1 cellular context compared by ENCODE assay signal in the genomic region with DNA sequence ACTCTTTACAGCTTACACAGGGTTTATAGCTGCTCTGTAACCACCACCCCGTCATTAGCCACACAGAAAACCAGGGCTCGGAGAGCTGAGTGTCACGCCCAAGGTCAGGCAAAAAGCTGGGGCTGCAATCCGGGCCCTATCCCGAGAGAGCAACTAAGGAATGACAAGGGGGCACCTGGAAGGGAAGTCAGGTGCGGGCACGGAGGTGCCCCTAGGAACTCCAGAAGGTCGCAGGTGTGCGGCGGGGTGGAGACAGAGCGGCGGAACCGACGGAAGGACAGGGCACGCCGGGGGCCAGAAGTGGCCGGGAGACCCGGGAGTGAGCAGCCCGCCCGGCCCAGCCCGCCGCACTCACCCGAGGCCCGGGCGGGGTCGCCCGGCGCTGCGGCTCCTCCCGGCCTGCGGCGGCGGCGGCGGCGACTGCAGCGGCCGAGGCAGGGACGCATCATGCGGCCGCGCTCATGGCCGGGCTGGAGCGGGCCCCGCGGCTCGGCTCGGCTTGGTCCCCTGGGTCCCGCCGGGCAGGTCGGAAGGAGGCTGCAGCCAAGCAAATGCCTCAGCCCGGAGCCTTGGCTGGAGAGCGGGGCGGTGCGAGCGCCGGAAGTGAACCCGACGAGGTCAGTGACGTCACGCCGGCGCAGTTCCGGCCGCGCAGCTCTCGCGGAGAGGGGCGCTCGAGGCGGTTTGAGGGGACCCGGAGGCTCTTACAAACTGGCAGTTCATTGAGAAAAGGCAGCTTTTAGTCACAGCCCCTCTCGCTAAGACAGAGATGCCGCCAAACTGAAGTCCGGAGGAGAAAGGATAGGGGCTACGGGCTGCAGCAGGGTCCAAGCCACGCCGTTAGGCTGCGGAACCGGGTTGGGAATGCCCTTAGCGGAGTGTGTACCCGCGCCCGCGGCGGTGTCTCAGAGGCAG.
TF ChIP-seq lines count a peak whose summit lies in the region.

A gene with protein sequence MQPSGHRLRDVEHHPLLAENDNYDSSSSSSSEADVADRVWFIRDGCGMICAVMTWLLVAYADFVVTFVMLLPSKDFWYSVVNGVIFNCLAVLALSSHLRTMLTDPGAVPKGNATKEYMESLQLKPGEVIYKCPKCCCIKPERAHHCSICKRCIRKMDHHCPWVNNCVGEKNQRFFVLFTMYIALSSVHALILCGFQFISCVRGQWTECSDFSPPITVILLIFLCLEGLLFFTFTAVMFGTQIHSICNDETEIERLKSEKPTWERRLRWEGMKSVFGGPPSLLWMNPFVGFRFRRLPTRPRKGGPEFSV (minus strand): TSS at position 605 of the 915 bp plus-strand sequence. CDS start 20,917 bp downstream, outside the sequence.

TF ChIP-seq in K562, 482 proteins besides CTCF, POLR2A, EP300 and RAD21 (continued from another document and continues in another):
- TF ChIP-seq, protein P1, sequence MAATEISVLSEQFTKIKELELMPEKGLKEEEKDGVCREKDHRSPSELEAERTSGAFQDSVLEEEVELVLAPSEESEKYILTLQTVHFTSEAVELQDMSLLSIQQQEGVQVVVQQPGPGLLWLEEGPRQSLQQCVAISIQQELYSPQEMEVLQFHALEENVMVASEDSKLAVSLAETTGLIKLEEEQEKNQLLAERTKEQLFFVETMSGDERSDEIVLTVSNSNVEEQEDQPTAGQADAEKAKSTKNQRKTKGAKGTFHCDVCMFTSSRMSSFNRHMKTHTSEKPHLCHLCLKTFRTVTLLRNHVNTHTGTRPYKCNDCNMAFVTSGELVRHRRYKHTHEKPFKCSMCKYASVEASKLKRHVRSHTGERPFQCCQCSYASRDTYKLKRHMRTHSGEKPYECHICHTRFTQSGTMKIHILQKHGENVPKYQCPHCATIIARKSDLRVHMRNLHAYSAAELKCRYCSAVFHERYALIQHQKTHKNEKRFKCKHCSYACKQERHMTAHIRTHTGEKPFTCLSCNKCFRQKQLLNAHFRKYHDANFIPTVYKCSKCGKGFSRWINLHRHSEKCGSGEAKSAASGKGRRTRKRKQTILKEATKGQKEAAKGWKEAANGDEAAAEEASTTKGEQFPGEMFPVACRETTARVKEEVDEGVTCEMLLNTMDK (IDR thresholded peaks at IDR 0.05; ENCODE audit: borderline replicate concordance, insufficient read depth, low read depth, low read length, poor library complexity, severe bottlenecking) = no peak
- TF ChIP-seq ERF (CRISPR knock-in tag; IDR thresholded peaks at IDR 0.05) = no peak; the same call in 1 of the 2 replicates
- peak; percentile 73 for TF ChIP-seq L3MBTL2 (IDR thresholded peaks at IDR 0.05)
- TF ChIP-seq CAMTA2 (CRISPR knock-in tag; conservative IDR thresholded peaks at IDR 0.05) = no peak
- TF ChIP-seq ELF4 (CRISPR knock-in tag; IDR thresholded peaks at IDR 0.05) = peak; percentile 92
- TF ChIP-seq KLF16 (IDR thresholded peaks at IDR 0.05) = no peak
- no peak for TF ChIP-seq ZNF408 (CRISPR knock-in tag; IDR thresholded peaks at IDR 0.05; ENCODE audit: low read depth)
- no peak for TF ChIP-seq RFX7 (CRISPR knock-in tag; IDR thresholded peaks at IDR 0.05)
- TF ChIP-seq, protein P2, sequence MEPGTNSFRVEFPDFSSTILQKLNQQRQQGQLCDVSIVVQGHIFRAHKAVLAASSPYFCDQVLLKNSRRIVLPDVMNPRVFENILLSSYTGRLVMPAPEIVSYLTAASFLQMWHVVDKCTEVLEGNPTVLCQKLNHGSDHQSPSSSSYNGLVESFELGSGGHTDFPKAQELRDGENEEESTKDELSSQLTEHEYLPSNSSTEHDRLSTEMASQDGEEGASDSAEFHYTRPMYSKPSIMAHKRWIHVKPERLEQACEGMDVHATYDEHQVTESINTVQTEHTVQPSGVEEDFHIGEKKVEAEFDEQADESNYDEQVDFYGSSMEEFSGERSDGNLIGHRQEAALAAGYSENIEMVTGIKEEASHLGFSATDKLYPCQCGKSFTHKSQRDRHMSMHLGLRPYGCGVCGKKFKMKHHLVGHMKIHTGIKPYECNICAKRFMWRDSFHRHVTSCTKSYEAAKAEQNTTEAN (CRISPR knock-in tag; IDR thresholded peaks at IDR 0.05) = no peak
- TF ChIP-seq SIN3A (IDR thresholded peaks at IDR 0.05; ENCODE audit: borderline replicate concordance in 2 of 2, control insufficient read depth in 1 of 2, low read depth in 2 of 2, low read length in 2 of 2) = peak in 1 of 2 experiments; percentile 58; a peak in 1 of 4 replicates
- TF ChIP-seq HLTF (IDR thresholded peaks at IDR 0.05) = no peak
- TF ChIP-seq CBFA2T3 (IDR thresholded peaks at IDR 0.05) = no peak
- TF ChIP-seq NUFIP1 (IDR thresholded peaks at IDR 0.05; ENCODE audit: partially characterized antibody) = no peak
- TF ChIP-seq EZH2 (IDR thresholded peaks at IDR 0.05; ENCODE audit: borderline replicate concordance, low read depth, low read length) = no peak
- TF ChIP-seq NFXL1 (CRISPR knock-in tag; IDR thresholded peaks at IDR 0.05) = no peak
- peak; percentile 71 for TF ChIP-seq HCFC1 (IDR thresholded peaks at IDR 0.05; ENCODE audit: low read depth, low read length)
- peak; percentile 13; the same call in 1 of the 2 replicates for TF ChIP-seq ELF2 (CRISPR knock-in tag; IDR thresholded peaks at IDR 0.05)
- peak; percentile 67; the same call in 1 of the 2 replicates for TF ChIP-seq MYC (IDR thresholded peaks at IDR 0.05; ENCODE audit: low read depth, low read length)
- peak; percentile 77; the same call in 1 of the 2 replicates for TF ChIP-seq MYC (CRISPR knock-in tag; IDR thresholded peaks at IDR 0.05; ENCODE audit: borderline replicate concordance, low read depth)
- peak; percentile 78; the same call in 1 of the 2 replicates for TF ChIP-seq RUNX1 (IDR thresholded peaks at IDR 0.05; ENCODE audit: low read depth)
- TF ChIP-seq, protein P3, sequence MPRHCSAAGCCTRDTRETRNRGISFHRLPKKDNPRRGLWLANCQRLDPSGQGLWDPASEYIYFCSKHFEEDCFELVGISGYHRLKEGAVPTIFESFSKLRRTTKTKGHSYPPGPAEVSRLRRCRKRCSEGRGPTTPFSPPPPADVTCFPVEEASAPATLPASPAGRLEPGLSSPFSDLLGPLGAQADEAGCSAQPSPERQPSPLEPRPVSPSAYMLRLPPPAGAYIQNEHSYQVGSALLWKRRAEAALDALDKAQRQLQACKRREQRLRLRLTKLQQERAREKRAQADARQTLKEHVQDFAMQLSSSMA (CRISPR knock-in tag; IDR thresholded peaks at IDR 0.05) = no peak
- no peak for TF ChIP-seq THRAP3 (IDR thresholded peaks at IDR 0.05; ENCODE audit: borderline replicate concordance)
- peak; percentile 97 for TF ChIP-seq GTF2E2 (tag; IDR thresholded peaks at IDR 0.05)
- TF ChIP-seq CBFA2T2 (conservative IDR thresholded peaks at IDR 0.05) = no peak
- peak; percentile 47 for TF ChIP-seq MTA2 (IDR thresholded peaks at IDR 0.05; ENCODE audit: low read depth)
- TF ChIP-seq, protein P4, sequence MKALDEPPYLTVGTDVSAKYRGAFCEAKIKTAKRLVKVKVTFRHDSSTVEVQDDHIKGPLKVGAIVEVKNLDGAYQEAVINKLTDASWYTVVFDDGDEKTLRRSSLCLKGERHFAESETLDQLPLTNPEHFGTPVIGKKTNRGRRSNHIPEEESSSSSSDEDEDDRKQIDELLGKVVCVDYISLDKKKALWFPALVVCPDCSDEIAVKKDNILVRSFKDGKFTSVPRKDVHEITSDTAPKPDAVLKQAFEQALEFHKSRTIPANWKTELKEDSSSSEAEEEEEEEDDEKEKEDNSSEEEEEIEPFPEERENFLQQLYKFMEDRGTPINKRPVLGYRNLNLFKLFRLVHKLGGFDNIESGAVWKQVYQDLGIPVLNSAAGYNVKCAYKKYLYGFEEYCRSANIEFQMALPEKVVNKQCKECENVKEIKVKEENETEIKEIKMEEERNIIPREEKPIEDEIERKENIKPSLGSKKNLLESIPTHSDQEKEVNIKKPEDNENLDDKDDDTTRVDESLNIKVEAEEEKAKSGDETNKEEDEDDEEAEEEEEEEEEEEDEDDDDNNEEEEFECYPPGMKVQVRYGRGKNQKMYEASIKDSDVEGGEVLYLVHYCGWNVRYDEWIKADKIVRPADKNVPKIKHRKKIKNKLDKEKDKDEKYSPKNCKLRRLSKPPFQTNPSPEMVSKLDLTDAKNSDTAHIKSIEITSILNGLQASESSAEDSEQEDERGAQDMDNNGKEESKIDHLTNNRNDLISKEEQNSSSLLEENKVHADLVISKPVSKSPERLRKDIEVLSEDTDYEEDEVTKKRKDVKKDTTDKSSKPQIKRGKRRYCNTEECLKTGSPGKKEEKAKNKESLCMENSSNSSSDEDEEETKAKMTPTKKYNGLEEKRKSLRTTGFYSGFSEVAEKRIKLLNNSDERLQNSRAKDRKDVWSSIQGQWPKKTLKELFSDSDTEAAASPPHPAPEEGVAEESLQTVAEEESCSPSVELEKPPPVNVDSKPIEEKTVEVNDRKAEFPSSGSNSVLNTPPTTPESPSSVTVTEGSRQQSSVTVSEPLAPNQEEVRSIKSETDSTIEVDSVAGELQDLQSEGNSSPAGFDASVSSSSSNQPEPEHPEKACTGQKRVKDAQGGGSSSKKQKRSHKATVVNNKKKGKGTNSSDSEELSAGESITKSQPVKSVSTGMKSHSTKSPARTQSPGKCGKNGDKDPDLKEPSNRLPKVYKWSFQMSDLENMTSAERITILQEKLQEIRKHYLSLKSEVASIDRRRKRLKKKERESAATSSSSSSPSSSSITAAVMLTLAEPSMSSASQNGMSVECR (CRISPR knock-in tag; IDR thresholded peaks at IDR 0.05) = peak; percentile 59
- TF ChIP-seq, protein P5, sequence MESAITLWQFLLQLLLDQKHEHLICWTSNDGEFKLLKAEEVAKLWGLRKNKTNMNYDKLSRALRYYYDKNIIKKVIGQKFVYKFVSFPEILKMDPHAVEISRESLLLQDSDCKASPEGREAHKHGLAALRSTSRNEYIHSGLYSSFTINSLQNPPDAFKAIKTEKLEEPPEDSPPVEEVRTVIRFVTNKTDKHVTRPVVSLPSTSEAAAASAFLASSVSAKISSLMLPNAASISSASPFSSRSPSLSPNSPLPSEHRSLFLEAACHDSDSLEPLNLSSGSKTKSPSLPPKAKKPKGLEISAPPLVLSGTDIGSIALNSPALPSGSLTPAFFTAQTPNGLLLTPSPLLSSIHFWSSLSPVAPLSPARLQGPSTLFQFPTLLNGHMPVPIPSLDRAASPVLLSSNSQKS (CRISPR knock-in tag; IDR thresholded peaks at IDR 0.05) = no peak
- TF ChIP-seq, protein P6, sequence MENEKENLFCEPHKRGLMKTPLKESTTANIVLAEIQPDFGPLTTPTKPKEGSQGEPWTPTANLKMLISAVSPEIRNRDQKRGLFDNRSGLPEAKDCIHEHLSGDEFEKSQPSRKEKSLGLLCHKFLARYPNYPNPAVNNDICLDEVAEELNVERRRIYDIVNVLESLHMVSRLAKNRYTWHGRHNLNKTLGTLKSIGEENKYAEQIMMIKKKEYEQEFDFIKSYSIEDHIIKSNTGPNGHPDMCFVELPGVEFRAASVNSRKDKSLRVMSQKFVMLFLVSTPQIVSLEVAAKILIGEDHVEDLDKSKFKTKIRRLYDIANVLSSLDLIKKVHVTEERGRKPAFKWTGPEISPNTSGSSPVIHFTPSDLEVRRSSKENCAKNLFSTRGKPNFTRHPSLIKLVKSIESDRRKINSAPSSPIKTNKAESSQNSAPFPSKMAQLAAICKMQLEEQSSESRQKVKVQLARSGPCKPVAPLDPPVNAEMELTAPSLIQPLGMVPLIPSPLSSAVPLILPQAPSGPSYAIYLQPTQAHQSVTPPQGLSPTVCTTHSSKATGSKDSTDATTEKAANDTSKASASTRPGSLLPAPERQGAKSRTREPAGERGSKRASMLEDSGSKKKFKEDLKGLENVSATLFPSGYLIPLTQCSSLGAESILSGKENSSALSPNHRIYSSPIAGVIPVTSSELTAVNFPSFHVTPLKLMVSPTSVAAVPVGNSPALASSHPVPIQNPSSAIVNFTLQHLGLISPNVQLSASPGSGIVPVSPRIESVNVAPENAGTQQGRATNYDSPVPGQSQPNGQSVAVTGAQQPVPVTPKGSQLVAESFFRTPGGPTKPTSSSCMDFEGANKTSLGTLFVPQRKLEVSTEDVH (IDR thresholded peaks at IDR 0.05; ENCODE audit: low read depth, partially characterized antibody) = peak; percentile 93
- TF ChIP-seq ZNF780A (CRISPR knock-in tag; IDR thresholded peaks at IDR 0.05) = no peak
- no peak for TF ChIP-seq NFE2L1 (tag; IDR thresholded peaks at IDR 0.05; ENCODE audit: borderline replicate concordance, low read depth)
- TF ChIP-seq NR2C1 (IDR thresholded peaks at IDR 0.05) = peak; percentile 98
- TF ChIP-seq NR2C1 (tag; IDR thresholded peaks at IDR 0.05) = peak; percentile 99
- TF ChIP-seq CREB1 (IDR thresholded peaks at IDR 0.05) = peak; percentile 96
- TF ChIP-seq CREB1 (CRISPR knock-in tag; IDR thresholded peaks at IDR 0.05) = peak; percentile 96
- no peak for TF ChIP-seq ZNF699 (CRISPR knock-in tag; IDR thresholded peaks at IDR 0.05; ENCODE audit: insufficient replicate concordance)
- no peak for TF ChIP-seq POLR3G (IDR thresholded peaks at IDR 0.05; ENCODE audit: extremely low read depth, insufficient read length, insufficient replicate concordance)
- TF ChIP-seq, protein P7, sequence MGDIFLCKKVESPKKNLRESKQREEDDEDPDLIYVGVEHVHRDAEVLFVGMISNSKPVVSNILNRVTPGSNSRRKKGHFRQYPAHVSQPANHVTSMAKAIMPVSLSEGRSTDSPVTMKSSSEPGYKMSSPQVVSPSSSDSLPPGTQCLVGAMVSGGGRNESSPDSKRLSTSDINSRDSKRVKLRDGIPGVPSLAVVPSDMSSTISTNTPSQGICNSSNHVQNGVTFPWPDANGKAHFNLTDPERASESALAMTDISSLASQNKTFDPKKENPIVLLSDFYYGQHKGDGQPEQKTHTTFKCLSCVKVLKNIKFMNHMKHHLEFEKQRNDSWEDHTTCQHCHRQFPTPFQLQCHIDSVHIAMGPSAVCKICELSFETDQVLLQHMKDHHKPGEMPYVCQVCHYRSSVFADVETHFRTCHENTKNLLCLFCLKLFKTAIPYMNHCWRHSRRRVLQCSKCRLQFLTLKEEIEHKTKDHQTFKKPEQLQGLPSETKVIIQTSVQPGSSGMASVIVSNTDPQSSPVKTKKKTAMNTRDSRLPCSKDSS (IDR thresholded peaks at IDR 0.05; ENCODE audit: low read depth, partially characterized antibody) = no peak
- peak; percentile 75; the same call in 1 of the 2 replicates for TF ChIP-seq GATAD2A (IDR thresholded peaks at IDR 0.05)
- peak; percentile 4; the same call in 1 of the 2 replicates for TF ChIP-seq ZSCAN32 (CRISPR knock-in tag; IDR thresholded peaks at IDR 0.05)
- TF ChIP-seq TRIM24 (IDR thresholded peaks at IDR 0.05) = peak in 1 of 2 experiments; percentile 50; a peak in 1 of 4 replicates
- TF ChIP-seq, protein P8, sequence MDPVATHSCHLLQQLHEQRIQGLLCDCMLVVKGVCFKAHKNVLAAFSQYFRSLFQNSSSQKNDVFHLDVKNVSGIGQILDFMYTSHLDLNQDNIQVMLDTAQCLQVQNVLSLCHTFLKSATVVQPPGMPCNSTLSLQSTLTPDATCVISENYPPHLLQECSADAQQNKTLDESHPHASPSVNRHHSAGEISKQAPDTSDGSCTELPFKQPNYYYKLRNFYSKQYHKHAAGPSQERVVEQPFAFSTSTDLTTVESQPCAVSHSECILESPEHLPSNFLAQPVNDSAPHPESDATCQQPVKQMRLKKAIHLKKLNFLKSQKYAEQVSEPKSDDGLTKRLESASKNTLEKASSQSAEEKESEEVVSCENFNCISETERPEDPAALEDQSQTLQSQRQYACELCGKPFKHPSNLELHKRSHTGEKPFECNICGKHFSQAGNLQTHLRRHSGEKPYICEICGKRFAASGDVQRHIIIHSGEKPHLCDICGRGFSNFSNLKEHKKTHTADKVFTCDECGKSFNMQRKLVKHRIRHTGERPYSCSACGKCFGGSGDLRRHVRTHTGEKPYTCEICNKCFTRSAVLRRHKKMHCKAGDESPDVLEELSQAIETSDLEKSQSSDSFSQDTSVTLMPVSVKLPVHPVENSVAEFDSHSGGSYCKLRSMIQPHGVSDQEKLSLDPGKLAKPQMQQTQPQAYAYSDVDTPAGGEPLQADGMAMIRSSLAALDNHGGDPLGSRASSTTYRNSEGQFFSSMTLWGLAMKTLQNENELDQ (CRISPR knock-in tag; IDR thresholded peaks at IDR 0.05; ENCODE audit: borderline replicate concordance) = no peak
- TF ChIP-seq SMARCB1 (IDR thresholded peaks at IDR 0.05; ENCODE audit: insufficient read length, low read depth) = no peak
- peak; percentile 91 for TF ChIP-seq CXXC5 (CRISPR knock-in tag; IDR thresholded peaks at IDR 0.05)
- TF ChIP-seq RB1 (IDR thresholded peaks at IDR 0.05; ENCODE audit: low read depth) = peak; percentile 94; the same call in 1 of the 2 replicates
